ENCODE assay signal across 1 cellular context in genomic region chr16:20806168-20807050, GRCh38.
TF ChIP-seq lines count a peak whose summit lies in the region.

TSS of gene ERI2 (minus strand) at chr16:20806472. CDS start at chr16:20806430, 42 bp downstream.
TSS of gene REXO5 (plus strand) at chr16:20806527. CDS start at chr16:20806954, 427 bp downstream.

TF ChIP-seq in HepG2, 621 proteins besides CTCF, POLR2A, EP300 and RAD21 (continued from another document and continues in another):
- no peak for TF ChIP-seq ZNF512 (CRISPR knock-in tag; IDR thresholded peaks at IDR 0.05)
- TF ChIP-seq ZBTB4 (CRISPR knock-in tag; IDR thresholded peaks at IDR 0.05; ENCODE audit: borderline replicate concordance) = peak; percentile 91; the same call in 1 of the 2 replicates
- TF ChIP-seq ZSCAN31 (CRISPR knock-in tag; IDR thresholded peaks at IDR 0.05; ENCODE audit: low read depth) = peak; percentile 97
- peak; percentile 87 for TF ChIP-seq MXD4 (CRISPR knock-in tag; IDR thresholded peaks at IDR 0.05)
- TF ChIP-seq ZXDC (CRISPR knock-in tag; IDR thresholded peaks at IDR 0.05) = no peak; the same call in 1 of the 2 replicates
- TF ChIP-seq TCF12 (IDR thresholded peaks at IDR 0.05) = no peak
- TF ChIP-seq TCF12 (CRISPR knock-in tag; IDR thresholded peaks at IDR 0.05) = peak; percentile 92; the same call in 1 of the 2 replicates
- peak; percentile 99 for TF ChIP-seq ZFX (CRISPR knock-in tag; IDR thresholded peaks at IDR 0.05; ENCODE audit: low read depth)
- peak; percentile 97 for TF ChIP-seq NCOA1 (CRISPR knock-in tag; IDR thresholded peaks at IDR 0.05)
- peak; percentile 85; the same call in 1 of the 2 replicates for TF ChIP-seq ZNF251 (CRISPR knock-in tag; IDR thresholded peaks at IDR 0.05)
- TF ChIP-seq ZNF292 (CRISPR knock-in tag; IDR thresholded peaks at IDR 0.05; ENCODE audit: borderline replicate concordance, low read depth) = peak; percentile 44; the same call in 1 of the 2 replicates
- peak; percentile 57; the same call in 1 of the 2 replicates for TF ChIP-seq ZNF318 (CRISPR knock-in tag; IDR thresholded peaks at IDR 0.05)
- peak; percentile 68 for TF ChIP-seq BCL6 (CRISPR knock-in tag; IDR thresholded peaks at IDR 0.05)
- no peak for TF ChIP-seq ZC3H4 (CRISPR knock-in tag; IDR thresholded peaks at IDR 0.05; ENCODE audit: borderline replicate concordance)
- peak; percentile 38; the same call in 1 of the 2 replicates for TF ChIP-seq NR2F2 (IDR thresholded peaks at IDR 0.05; ENCODE audit: borderline replicate concordance, low read depth)
- peak; percentile 92 for TF ChIP-seq NKX3-1 (CRISPR knock-in tag; IDR thresholded peaks at IDR 0.05)
- TF ChIP-seq ZNF546 (CRISPR knock-in tag; conservative IDR thresholded peaks at IDR 0.05) = peak; percentile 98
- peak; percentile 90 for TF ChIP-seq PITX1 (CRISPR knock-in tag; IDR thresholded peaks at IDR 0.05)
- TF ChIP-seq RXRB (CRISPR knock-in tag; IDR thresholded peaks at IDR 0.05; ENCODE audit: borderline replicate concordance) = peak; percentile 73
- TF ChIP-seq CSRNP2 (CRISPR knock-in tag; conservative IDR thresholded peaks at IDR 0.05; ENCODE audit: low read depth) = no peak
- TF ChIP-seq CENPBD1 (CRISPR knock-in tag; IDR thresholded peaks at IDR 0.05; ENCODE audit: borderline replicate concordance, low read depth) = no peak
- TF ChIP-seq MZF1 (CRISPR knock-in tag; IDR thresholded peaks at IDR 0.05; ENCODE audit: borderline replicate concordance) = peak; percentile 97
- TF ChIP-seq ZNF513 (CRISPR knock-in tag; conservative IDR thresholded peaks at IDR 0.05) = peak; percentile 76; the same call in 1 of the 2 replicates
- TF ChIP-seq E2F2 (CRISPR knock-in tag; IDR thresholded peaks at IDR 0.05; ENCODE audit: borderline replicate concordance) = peak; percentile 98; the same call in 1 of the 2 replicates
- TF ChIP-seq TSC22D2 (CRISPR knock-in tag; IDR thresholded peaks at IDR 0.05; ENCODE audit: borderline replicate concordance) = peak; percentile 94; the same call in 1 of the 2 replicates
- TF ChIP-seq TIGD3 (CRISPR knock-in tag; IDR thresholded peaks at IDR 0.05; ENCODE audit: borderline replicate concordance) = peak; percentile 98
- TF ChIP-seq WIZ (CRISPR knock-in tag; IDR thresholded peaks at IDR 0.05) = peak; percentile 5; the same call in 1 of the 2 replicates
- TF ChIP-seq SOX6 (IDR thresholded peaks at IDR 0.05) = no peak
- TF ChIP-seq SOX6 (CRISPR knock-in tag; IDR thresholded peaks at IDR 0.05) = peak; percentile 78
- TF ChIP-seq MAFK (conservative IDR thresholded peaks at IDR 0.05 in 1 of 2, IDR thresholded peaks at IDR 0.05 in 1 of 2; ENCODE audit: low read length in 2 of 2) = no peak
- TF ChIP-seq ZNF430 (CRISPR knock-in tag; IDR thresholded peaks at IDR 0.05) = peak; percentile 99
- TF ChIP-seq IRX3 (CRISPR knock-in tag; IDR thresholded peaks at IDR 0.05; ENCODE audit: borderline replicate concordance, low read depth) = peak; percentile 94
- 0 out of 2 replicates have a peak, but pooled peaks have one; percentile 51 for TF ChIP-seq REXO4 (CRISPR knock-in tag; IDR thresholded peaks at IDR 0.05; ENCODE audit: borderline replicate concordance)
- peak; percentile 97 for TF ChIP-seq MEF2D (CRISPR knock-in tag; IDR thresholded peaks at IDR 0.05)
